8 cellular contexts compared by ENCODE assay signal in the genomic region with DNA sequence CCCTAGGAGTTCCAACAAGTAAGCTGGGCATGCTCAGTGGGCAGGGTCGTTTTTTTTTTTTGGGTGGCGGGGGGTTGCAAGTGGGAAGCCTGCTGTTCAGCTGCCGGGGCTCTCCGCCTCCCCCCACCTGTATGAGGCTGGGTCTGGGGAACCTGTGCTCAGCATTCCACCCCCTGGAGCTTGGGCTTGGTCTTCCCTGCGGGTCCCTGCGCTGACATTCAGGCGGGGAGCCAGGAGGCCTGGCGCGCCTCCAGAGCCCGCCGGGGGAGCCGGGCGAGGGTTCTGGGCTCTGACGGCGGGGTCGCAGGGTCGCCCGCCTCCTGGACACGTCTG. TPM values are rescaled to one million over a fixed set of nuclear protein-coding genes. Genes with fewer than 3 reads are reported as not detected.
DNase-seq lines count a peak whose midpoint lies in the region; ATAC-seq, FAIRE-seq and TF ChIP-seq lines count a peak whose summit lies in the region.

No MANE protein-coding gene starts in this region.

- 0 out of 2 replicates have a peak, but pooled peaks have one; percentile 13 for TF ChIP-seq POLR2A in A549 (IDR thresholded peaks at IDR 0.05; ENCODE audit: low read length)

- POLR2A ChIA-PET in A549 (lab: Yijun Ruan, JAX): interaction anchor here (0.8 to 1.3 kb wide), 5 partner anchors 30 to 101 kb away, joined by 3 to 13 read pairs (median 5); no protein-coding TSS in a partner anchor
- POLR2A ChIA-PET in activated CD8-positive, alpha-beta T cell treated with anti-CD3 and anti-CD28 coated beads for 36 hours (lab: Charles Lee): interaction anchor here (1.0 kb wide), 2 partner anchors 35 to 38 kb away, joined by 3 read pairs; no protein-coding TSS in a partner anchor

- peak overlapping the region; percentile 46 for H3K18ac ChIP-seq in H9 (ENCODE audit: insufficient read length, low read depth, low read length)

- ATAC-seq in A549 (peak; percentile 40 to 50), left ventricle myocardium superior (peak; percentile 36)
- ATAC-seq in activated CD8-positive, alpha-beta T cell treated with anti-CD3 and anti-CD28 coated beads for 36 hours: peak; percentile 6

- H2BK20ac ChIP-seq in H9 (ENCODE audit: low read depth, low read length, poor library complexity, severe bottlenecking): no peak overlapping the region

- no peaks in the 10 kb centered on the region for H3K27me3 Mint-ChIP-seq in H9 (ENCODE audit: low read depth)
- H3K27me3 Mint-ChIP-seq in activated CD8-positive, alpha-beta T cell treated with anti-CD3 and anti-CD28 coated beads for 36 hours: no peaks in the 10 kb centered on the region

- H3T11ph ChIP-seq in H9 (ENCODE audit: low read length): no peak overlapping the region

- no peak overlapping the region for H3K23ac ChIP-seq in H9 (ENCODE audit: insufficient read length, low read depth, low read length)

- H2BK120ac ChIP-seq in H9 (ENCODE audit: low read depth, low read length, poor library complexity, severe bottlenecking): no peak overlapping the region

- no peak overlapping the region for H2BK15ac ChIP-seq in H9 (ENCODE audit: low read depth, low read length)

- no peak for TF ChIP-seq RAD21 in A549 (conservative IDR thresholded peaks at IDR 0.05 in 1 of 2, IDR thresholded peaks at IDR 0.05 in 1 of 2)

- no peak for TF ChIP-seq CTCF in A549 (IDR thresholded peaks at IDR 0.05)
- no peak for TF ChIP-seq CTCF in H9 (conservative IDR thresholded peaks at IDR 0.05)
- no peak for TF ChIP-seq CTCF in activated CD8-positive, alpha-beta T cell treated with anti-CD3 and anti-CD28 coated beads for 36 hours (IDR thresholded peaks at IDR 0.05)
- TF ChIP-seq CTCF in GM10266 (IDR thresholded peaks at IDR 0.05; ENCODE audit: control insufficient read depth, insufficient read depth, low read depth, missing control alignments): no peak

- no peak overlapping the region for H2AFZ ChIP-seq in H9 (ENCODE audit: low read length)

- no peak overlapping the region for H3K4ac ChIP-seq in H9 (ENCODE audit: low read depth, low read length)

- H3K4me1 ChIP-seq in A549: peaks cover 53% of the 10 kb centered on the region
- H3K4me1 ChIP-seq in H9 (ENCODE audit: insufficient read depth, low read length): 0 out of 2 replicates have a peak, but pooled peaks cover 5% of the 10 kb centered on the region

- no peak overlapping the region for H4K8ac ChIP-seq in H9 (replicated peaks; ENCODE audit: insufficient read length, low read depth, low read length)

- no peak overlapping the region for H2AK5ac ChIP-seq in H9 (ENCODE audit: insufficient read length, low read length)

- peak overlapping the region; percentile 97 to 99 for H3K27ac ChIP-seq in A549
- peak overlapping the region; percentile 44 for H3K27ac ChIP-seq in H9 (ENCODE audit: insufficient read length, low read depth, low read length)
- H3K27ac ChIP-seq in skin epidermis: peak overlapping the region; percentile 90 to 100 (median 98)

- peak overlapping the region; percentile 89 for H3K4me2 ChIP-seq in A549
- peak overlapping the region; percentile 71 for H3K4me2 ChIP-seq in H9 (ENCODE audit: insufficient read depth, insufficient read length, low read length)

- no peak overlapping the region for H3K56ac ChIP-seq in H9 (ENCODE audit: insufficient read length, low read depth, low read length)

- no peaks in the 10 kb centered on the region for H3K79me1 ChIP-seq in H9 (ENCODE audit: insufficient read depth, low read depth, low read length, poor library complexity, severe bottlenecking)

- H3K27ac Mint-ChIP-seq in H9: peak overlapping the region in 2 of 3 experiments; percentile 61 to 82; a peak in 4 of 7 replicates
- peak overlapping the region; percentile 49 for H3K27ac Mint-ChIP-seq in activated CD8-positive, alpha-beta T cell treated with anti-CD3 and anti-CD28 coated beads for 36 hours

- peaks cover 5% of the 10 kb centered on the region; the same call in 1 of the 2 replicates for H3K79me2 ChIP-seq in H9 (ENCODE audit: insufficient read depth, low read length)

- H3K4me3 Mint-ChIP-seq in H9: peak overlapping the region; percentile 77 to 93
- H3K4me3 Mint-ChIP-seq in activated CD8-positive, alpha-beta T cell treated with anti-CD3 and anti-CD28 coated beads for 36 hours: peak overlapping the region; percentile 85

- H3K9me3 Mint-ChIP-seq in H9: no peaks in the 10 kb centered on the region; a peak in 1 of 5 replicates
- H3K9me3 Mint-ChIP-seq in activated CD8-positive, alpha-beta T cell treated with anti-CD3 and anti-CD28 coated beads for 36 hours: no peaks in the 10 kb centered on the region

- no peak for FAIRE-seq in A549 (lab: Jason Lieb, UNC)

- H3K27me3 ChIP-seq in H9 (ENCODE audit: insufficient read depth, low read length): no peaks in the 10 kb centered on the region

- H2BK12ac ChIP-seq in H9 (ENCODE audit: insufficient read length, low read depth, low read length): no peak overlapping the region

- TF ChIP-seq EP300 in A549 (IDR thresholded peaks at IDR 0.05): no peak

- 0% methylated on average over 4 of the region's 19 CpGs for WGBS in A549 (ENCODE audit: missing lambda C conversion rate)
- WGBS in H9 (ENCODE audit: extremely low coverage, insufficient read length, low lambda C conversion rate): no CpG with 5 or more reads among the region's 19 CpGs

- DNase-seq in A549 (ENCODE audit: low read depth in 1 of 2, low spot score in 1 of 2): peak in 1 of 2 experiments; percentile 26
- no peak for DNase-seq in H9
- DNase-seq in activated CD8-positive, alpha-beta T cell treated with anti-CD3 and anti-CD28 coated beads for 36 hours: no peak
- no peak for DNase-seq in left ventricle myocardium superior
- DNase-seq in NCI-H2107 treated with DMSO at 0.1 percent for 48 hours (lab: John Stamatoyannopoulos, UW; ENCODE audit: unreplicated experiment): no peak
- no peak for DNase-seq in GM10266 (ENCODE audit: extremely low spot score)
- no peak for DNase-seq in middle frontal gyrus (ENCODE audit: extremely low spot score, low spot score)

- H3K9ac ChIP-seq in H9 (ENCODE audit: extremely low read depth, insufficient read length, low read length): peak overlapping the region; percentile 53

- H2BK5ac ChIP-seq in H9 (ENCODE audit: insufficient read length, low read length): no peak overlapping the region

- H3K36me3 Mint-ChIP-seq in H9 (ENCODE audit: insufficient read depth in 1 of 3, low read depth in 3 of 3): peaks cover 0 to 3% (median 3%) of the 10 kb centered on the region in 3 experiments; a peak in 1 of 7 replicates
- peaks cover 16% of the 10 kb centered on the region for H3K36me3 Mint-ChIP-seq in activated CD8-positive, alpha-beta T cell treated with anti-CD3 and anti-CD28 coated beads for 36 hours (ENCODE audit: low read depth)

- CTCF ChIA-PET in A549 (lab: Yijun Ruan, JAX): interaction anchor here (0.7 to 1.1 kb wide), 2 partner anchors 105 to 129 kb away, joined by 4 read pairs; no protein-coding TSS in a partner anchor
- CTCF ChIA-PET in activated CD8-positive, alpha-beta T cell treated with anti-CD3 and anti-CD28 coated beads for 36 hours (lab: Charles Lee): interaction anchor here (0.9 to 1.3 kb wide), 2 partner anchors 11 to 100 kb away, joined by 3 read pairs; no protein-coding TSS in a partner anchor

- no peaks in the 10 kb centered on the region for H4K20me1 ChIP-seq in H9 (ENCODE audit: control insufficient read depth, insufficient read depth, insufficient read length)

- no peak overlapping the region for H4K5ac ChIP-seq in H9 (ENCODE audit: insufficient read length, low read depth, low read length)

- H3K4me1 Mint-ChIP-seq in H9: peaks cover 44 to 48% of the 10 kb centered on the region in 2 experiments
- H3K4me1 Mint-ChIP-seq in activated CD8-positive, alpha-beta T cell treated with anti-CD3 and anti-CD28 coated beads for 36 hours (ENCODE audit: low read depth): peaks cover 38% of the 10 kb centered on the region

- no peak overlapping the region for H4K91ac ChIP-seq in H9 (ENCODE audit: insufficient read length, low read depth, low read length)

- intact Hi-C loops in activated CD8-positive, alpha-beta T cell treated with anti-CD3 and anti-CD28 coated beads for 36 hours (cut with micrococcal nuclease): loop anchor here (10.0 kb wide), 1 partner anchor 149 kb away; no protein-coding TSS in a partner anchor
- intact Hi-C loops in left ventricle myocardium superior (cut with micrococcal nuclease): no loop called here

- peaks cover 7% of the 10 kb centered on the region for H3K23me2 ChIP-seq in H9 (ENCODE audit: insufficient read length, low read depth, low read length, poor library complexity, severe bottlenecking)

- H3K4me3 ChIP-seq in A549 (peak overlapping the region; percentile 69), skin epidermis (peak overlapping the region; percentile 48 to 78 (median 62))

- H3K9me3 ChIP-seq in A549 (no peaks in the 10 kb centered on the region), H9 (ENCODE audit: control insufficient read depth, low read depth, low read length) (no peaks in the 10 kb centered on the region)

- peak overlapping the region; percentile 88 for H3K14ac ChIP-seq in H9 (ENCODE audit: insufficient read depth, low read length)

TF ChIP-seq in A549, 52 proteins besides CTCF, POLR2A, EP300 and RAD21 (continues in another document):
- TF ChIP-seq, protein P1, sequence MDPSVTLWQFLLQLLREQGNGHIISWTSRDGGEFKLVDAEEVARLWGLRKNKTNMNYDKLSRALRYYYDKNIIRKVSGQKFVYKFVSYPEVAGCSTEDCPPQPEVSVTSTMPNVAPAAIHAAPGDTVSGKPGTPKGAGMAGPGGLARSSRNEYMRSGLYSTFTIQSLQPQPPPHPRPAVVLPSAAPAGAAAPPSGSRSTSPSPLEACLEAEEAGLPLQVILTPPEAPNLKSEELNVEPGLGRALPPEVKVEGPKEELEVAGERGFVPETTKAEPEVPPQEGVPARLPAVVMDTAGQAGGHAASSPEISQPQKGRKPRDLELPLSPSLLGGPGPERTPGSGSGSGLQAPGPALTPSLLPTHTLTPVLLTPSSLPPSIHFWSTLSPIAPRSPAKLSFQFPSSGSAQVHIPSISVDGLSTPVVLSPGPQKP (IDR thresholded peaks at IDR 0.05; ENCODE audit: low read depth, low read length): no peak
- TF ChIP-seq HEYL (CRISPR knock-in tag; IDR thresholded peaks at IDR 0.05): no peak
- no peak for TF ChIP-seq EHF (CRISPR knock-in tag; IDR thresholded peaks at IDR 0.05)

RNA-seq across cellular contexts. Expression of a gene that starts 0.8 kb away (rescaled TPM):
- polyA plus RNA-seq in A549 (2011; rRNA removed): 39.6 and 41.9 TPM in 2 replicates
- 7.9 and 8.6 TPM in 2 replicates for polyA plus RNA-seq in A549 (2012; cell fraction: cytosol; rRNA removed)
- polyA plus RNA-seq in A549 (2012; cell fraction: nucleus; rRNA removed): 5.6 and 8.6 TPM in 2 replicates
- 26.6 to 28.3 TPM (median 27.8 TPM) in 3 replicates for polyA plus RNA-seq in A549 (2017; fragmentation: RNase III; extraction: RNeasy Plus Mini Kit Qiagen cat#74134 plus additional on column Dnase treatment)
- polyA minus RNA-seq in A549 (2011; rRNA and poly(A)+ RNA removed): 76.4 and 79.8 TPM in 2 replicates
- 46.0 and 46.3 TPM in 2 replicates for total RNA-seq in H9 (2021)
- 10 to 100 TPM; 33.5 to 40.9 TPM for total RNA-seq in activated CD8-positive, alpha-beta T cell treated with anti-CD3 and anti-CD28 coated beads for 36 hours
- total RNA-seq in left ventricle myocardium superior: 18.5 TPM

Comparison
In these comparisons a context has a peak if more than half of its experiments do, and no peak if none do; other contexts are left out.
1. H3K27ac ChIP-seq: peak in every context shown above with its lines; median percentile 98 in A549; 98 in skin epidermis; 44 in H9.